Comparison of ENCODE assay signal across 8 cellular contexts in genomic region chr4:163681208-163681821, GRCh38.
A peak's percentile ranks its signal among the peaks of the same experiment; 100 is the strongest.
DNase-seq lines count a peak whose midpoint lies in the region; ATAC-seq and TF ChIP-seq lines count a peak whose summit lies in the region.

No MANE protein-coding gene starts in this region.

- H3K36me3 ChIP-seq in RWPE2 (ENCODE audit: low read depth) (no peaks in the 10 kb centered on the region), ascending aorta (no peaks in the 10 kb centered on the region)

- CTCF ChIA-PET in activated CD4-positive, alpha-beta T cell treated with anti-CD3 and anti-CD28 coated beads, Interleukin-2, amount 10 ng/mL, durations not matched to agents 7 days and 5 days (lab: Charles Lee), result interaction anchor here (1.1 to 1.5 kb wide), 3 partner anchors 10 to 131 kb away, joined by 3 to 4 read pairs (median 3); no protein-coding TSS in a partner anchor

- POLR2A ChIA-PET in activated CD4-positive, alpha-beta T cell treated with anti-CD3 and anti-CD28 coated beads, Interleukin-2, amount 10 ng/mL, durations not matched to agents 7 days and 5 days (lab: Charles Lee), result no interaction called here

- H3K27me3 Mint-ChIP-seq in activated CD4-positive, alpha-beta T cell treated with anti-CD3 and anti-CD28 coated beads, Interleukin-2, amount 10 ng/mL, durations not matched to agents 7 days and 5 days, result no peaks in the 10 kb centered on the region
- H3K27me3 Mint-ChIP-seq in stimulated activated memory B cell treated with anti-CD40 and anti-IgM and Interleukin-4, amounts not matched to agents 10 μg/mL and 1 μg/mL and 100 μg/mL, for 72 hours, result no peaks in the 10 kb centered on the region

- H3K27ac Mint-ChIP-seq in activated CD4-positive, alpha-beta T cell treated with anti-CD3 and anti-CD28 coated beads, Interleukin-2, amount 10 ng/mL, durations not matched to agents 7 days and 5 days, result no peak overlapping the region
- H3K27ac Mint-ChIP-seq in stimulated activated memory B cell treated with anti-CD40 and anti-IgM and Interleukin-4, amounts not matched to agents 10 μg/mL and 1 μg/mL and 100 μg/mL, for 72 hours, result peak overlapping the region; percentile 71

- H3K36me3 Mint-ChIP-seq in activated CD4-positive, alpha-beta T cell treated with anti-CD3 and anti-CD28 coated beads, Interleukin-2, amount 10 ng/mL, durations not matched to agents 7 days and 5 days (ENCODE audit: low read depth), result no peaks in the 10 kb centered on the region
- no peaks in the 10 kb centered on the region for H3K36me3 Mint-ChIP-seq in stimulated activated memory B cell treated with anti-CD40 and anti-IgM and Interleukin-4, amounts not matched to agents 10 μg/mL and 1 μg/mL and 100 μg/mL, for 72 hours

- ATAC-seq in GM19328 (IDR thresholded peaks at IDR 0.05; ENCODE audit: unreplicated experiment) (peak; percentile 82), HG03342 (IDR thresholded peaks at IDR 0.05; ENCODE audit: unreplicated experiment) (peak; percentile 88), RWPE2 (ENCODE audit: low read depth) (no peak)
- ATAC-seq in stimulated activated memory B cell treated with anti-CD40 and anti-IgM and Interleukin-4, amounts not matched to agents 10 μg/mL and 1 μg/mL and 100 μg/mL, for 72 hours, result peak; percentile 64

- H3K4me3 Mint-ChIP-seq in activated CD4-positive, alpha-beta T cell treated with anti-CD3 and anti-CD28 coated beads, Interleukin-2, amount 10 ng/mL, durations not matched to agents 7 days and 5 days, result no peak overlapping the region
- H3K4me3 Mint-ChIP-seq in stimulated activated memory B cell treated with anti-CD40 and anti-IgM and Interleukin-4, amounts not matched to agents 10 μg/mL and 1 μg/mL and 100 μg/mL, for 72 hours, result no peak overlapping the region

- DNase-seq in activated CD4-positive, alpha-beta T cell treated with anti-CD3 and anti-CD28 coated beads, Interleukin-2, amount 10 ng/mL, durations not matched to agents 7 days and 5 days, result peak; percentile 48
- DNase-seq in activated CD4-positive, alpha-beta T cell treated with anti-CD3 and anti-CD28 coated beads, Interleukin-2, amount 50 U/mL, for 48 hours, result no peak
- no peak for DNase-seq in RWPE2 (ENCODE audit: low spot score)
- peak; percentile 24 for DNase-seq in fibroblast of pulmonary artery (ENCODE audit: low read depth)
- no peak for DNase-seq in ascending aorta (ENCODE audit: low spot score in 2 of 2)

- H3K27me3 ChIP-seq in RWPE2 (ENCODE audit: insufficient read depth, poor library complexity, severe bottlenecking), result no peaks in the 10 kb centered on the region
- no peaks in the 10 kb centered on the region for H3K27me3 ChIP-seq in ascending aorta

- H3K4me3 ChIP-seq in RWPE2 (ENCODE audit: severe bottlenecking), result no peak overlapping the region
- no peak overlapping the region for H3K4me3 ChIP-seq in fibroblast of pulmonary artery (replicated peaks; ENCODE audit: low read depth, low read length)
- no peak overlapping the region for H3K4me3 ChIP-seq in ascending aorta

- no peaks in the 10 kb centered on the region for H3K9me3 Mint-ChIP-seq in activated CD4-positive, alpha-beta T cell treated with anti-CD3 and anti-CD28 coated beads, Interleukin-2, amount 10 ng/mL, durations not matched to agents 7 days and 5 days
- no peaks in the 10 kb centered on the region for H3K9me3 Mint-ChIP-seq in stimulated activated memory B cell treated with anti-CD40 and anti-IgM and Interleukin-4, amounts not matched to agents 10 μg/mL and 1 μg/mL and 100 μg/mL, for 72 hours

- intact Hi-C loops in ascending aorta (cut with DNase I), result no loop called here

- H3K4me1 ChIP-seq in RWPE2 (ENCODE audit: insufficient read depth, poor library complexity, severe bottlenecking), result no peaks in the 10 kb centered on the region
- H3K4me1 ChIP-seq in ascending aorta, result no peaks in the 10 kb centered on the region

- TF ChIP-seq CTCF in RWPE2 (IDR thresholded peaks at IDR 0.05; ENCODE audit: poor library complexity, severe bottlenecking) (peak; percentile 41), fibroblast of pulmonary artery (IDR thresholded peaks at IDR 0.05; ENCODE audit: low read length, missing control alignments) (peak; percentile 26), ascending aorta (IDR thresholded peaks at IDR 0.05) (peak in 1 of 3 experiments; percentile 29)

- no peaks in the 10 kb centered on the region for H3K9me3 ChIP-seq in RWPE2 (ENCODE audit: severe bottlenecking)
- H3K9me3 ChIP-seq in ascending aorta, result no peaks in the 10 kb centered on the region

- no peak overlapping the region for H3K27ac ChIP-seq in RWPE2 (ENCODE audit: poor library complexity, severe bottlenecking)
- H3K27ac ChIP-seq in ascending aorta, result no peak overlapping the region

- no peaks in the 10 kb centered on the region for H3K4me1 Mint-ChIP-seq in activated CD4-positive, alpha-beta T cell treated with anti-CD3 and anti-CD28 coated beads, Interleukin-2, amount 10 ng/mL, durations not matched to agents 7 days and 5 days
- peaks cover 23% of the 10 kb centered on the region for H3K4me1 Mint-ChIP-seq in stimulated activated memory B cell treated with anti-CD40 and anti-IgM and Interleukin-4, amounts not matched to agents 10 μg/mL and 1 μg/mL and 100 μg/mL, for 72 hours

Comparison
In these comparisons a context has a peak if more than half of its experiments do, and no peak if none do; other contexts are left out.
1. DNase-seq: peak in activated CD4-positive, alpha-beta T cell treated with anti-CD3 and anti-CD28 coated beads, Interleukin-2, amount 10 ng/mL, durations not matched to agents 7 days and 5 days (single experiment) and fibroblast of pulmonary artery (single experiment); none in activated CD4-positive, alpha-beta T cell treated with anti-CD3 and anti-CD28 coated beads, Interleukin-2, amount 50 U/mL, for 48 hours (0 of 2), RWPE2 (single experiment) and ascending aorta (0 of 2).